9 cellular contexts compared by ENCODE assay signal in the genomic region with DNA sequence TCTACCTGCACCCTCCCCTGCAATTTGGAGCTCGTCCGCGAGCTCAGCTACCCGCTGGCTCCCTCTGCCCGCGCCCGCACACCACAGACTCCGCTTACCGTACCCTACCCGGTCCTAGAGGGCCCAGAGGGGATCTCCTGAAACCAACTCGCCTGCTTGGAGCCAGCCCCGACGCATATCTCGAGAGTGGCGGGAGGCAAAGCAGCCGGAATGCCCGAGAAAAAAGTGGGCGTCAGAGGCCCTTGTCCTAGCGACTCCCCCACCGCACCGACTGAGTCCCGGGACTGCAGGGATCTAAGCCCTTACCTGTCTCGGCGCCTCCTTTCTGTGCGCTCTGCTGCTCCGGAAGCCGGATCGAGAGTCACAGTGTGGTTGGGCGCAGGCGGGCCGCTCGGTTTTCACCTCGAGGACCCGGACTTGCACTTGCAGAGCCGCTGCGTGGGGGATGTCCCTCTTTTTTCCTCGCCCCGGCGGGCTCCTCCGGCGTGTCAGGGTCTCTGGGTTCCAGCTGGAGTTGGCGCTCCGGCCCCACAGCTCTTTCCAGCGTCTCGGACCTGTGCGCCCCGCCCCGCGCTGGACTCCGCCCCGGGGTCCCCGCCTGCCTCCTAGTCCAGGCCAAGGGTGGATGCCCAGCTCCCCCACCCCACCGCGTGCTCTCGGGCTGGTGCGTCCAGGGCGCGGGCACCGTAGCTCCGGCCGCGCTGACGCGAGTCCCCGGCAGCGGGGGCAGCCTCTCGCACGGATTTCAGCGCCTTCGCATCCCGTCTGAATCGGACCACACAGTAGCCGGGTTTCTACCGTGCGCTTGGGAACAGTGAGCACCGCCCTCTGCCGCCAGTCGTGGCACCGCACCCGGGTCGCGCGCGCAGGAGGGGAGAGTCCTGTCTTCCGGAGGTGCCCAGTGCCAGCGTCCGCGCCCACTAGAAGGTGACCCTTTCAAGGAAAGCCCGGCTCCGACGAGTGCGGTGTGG. TPM values are rescaled to one million over a fixed set of nuclear protein-coding genes. Genes with fewer than 3 reads are reported as not detected.
DNase-seq lines count a peak whose midpoint lies in the region; ATAC-seq and TF ChIP-seq lines count a peak whose summit lies in the region.
"Had no signal": no experiment of that assay in that cellular context is flagged by ENCODE, and none has a peak within 500 bp of the region (broad histone marks: within the 10 kb centered on the region; RNA-seq: fewer than 3 reads in every experiment).

A gene (minus strand): TSS at position 767 of the 971 bp plus-strand sequence. CDS start 2,585 bp downstream, outside the sequence.

- no peaks in the 10 kb centered on the region for H4K20me1 ChIP-seq in osteoblast (ENCODE audit: insufficient read depth, low read length)

- intact Hi-C loops in esophagus muscularis mucosa (cut with DNase I), result no loop called here
- intact Hi-C loops in mucosa of descending colon (cut with DNase I, micrococcal nuclease), result no loop called here

- H3K27me3 ChIP-seq in esophagus muscularis mucosa (peaks cover 0 to 58% (median 3%) of the 10 kb centered on the region in 4 donors), osteoblast (ENCODE audit: insufficient read depth, low read length) (peaks cover 31% of the 10 kb centered on the region)

- H3K27ac Mint-ChIP-seq in T-helper 2 cell treated with Interferon-gamma antibody and Interleukin-4, amounts not matched to agents 5 μg/mL and 100 μg/mL, for 36 hours, result no peak within 1 kb of the TSS

- peaks cover 58% of the 10 kb centered on the region for H3K27me3 Mint-ChIP-seq in T-helper 2 cell treated with Interferon-gamma antibody and Interleukin-4, amounts not matched to agents 5 μg/mL and 100 μg/mL, for 36 hours (ENCODE audit: low read depth)

- no peaks in the 10 kb centered on the region for H3K36me3 Mint-ChIP-seq in T-helper 2 cell treated with Interferon-gamma antibody and Interleukin-4, amounts not matched to agents 5 μg/mL and 100 μg/mL, for 36 hours (ENCODE audit: low read depth)

- H3K9me3 ChIP-seq in esophagus muscularis mucosa (peaks cover 0 to 3% (median 0%) of the 10 kb centered on the region in 4 donors), osteoblast (ENCODE audit: low read depth, low read length) (no peaks in the 10 kb centered on the region), mucosa of descending colon (no peaks in the 10 kb centered on the region)

- H3K4me1 ChIP-seq in esophagus muscularis mucosa (peaks cover 0 to 8% (median 2%) of the 10 kb centered on the region in 4 donors), osteoblast (ENCODE audit: insufficient read depth, low read length) (no peaks in the 10 kb centered on the region), mucosa of descending colon (ENCODE audit: low read depth) (no peaks in the 10 kb centered on the region)

- no peak within 1 kb of the TSS for H2AFZ ChIP-seq in osteoblast (ENCODE audit: low read length)

- DNase-seq in T-helper 2 cell treated with Interferon-gamma antibody and Interleukin-4, amounts not matched to agents 5 μg/mL and 100 μg/mL, for 36 hours (ENCODE audit: low spot score), result no peak
- no peak for DNase-seq in T-helper 2 cell
- peak; percentile 73 for DNase-seq in NCI-H510A treated with DMSO at 0.1 percent for 48 hours (lab: John Stamatoyannopoulos, UW)
- peak; percentile 70 for DNase-seq in esophagus muscularis mucosa (ENCODE audit: extremely low spot score)
- peak; percentile 64 for DNase-seq in osteoblast (ENCODE audit: insufficient read length, low spot score, missing footprints)
- no peak for DNase-seq in mucosa of descending colon
- no peak for DNase-seq in NCI-H2171 treated with DMSO at 0.1 percent for 48 hours (lab: John Stamatoyannopoulos, UW)
- DNase-seq: kidney had no signal

- no peak within 1 kb of the TSS for H3K4me3 ChIP-seq in esophagus muscularis mucosa
- H3K4me3 ChIP-seq in osteoblast (ENCODE audit: insufficient read depth, low read length), result no peak within 1 kb of the TSS
- H3K4me3 ChIP-seq in mucosa of descending colon, result no peak within 1 kb of the TSS

- TF ChIP-seq EP300 in esophagus muscularis mucosa (IDR thresholded peaks at IDR 0.05), result no peak

- WGBS in esophagus muscularis mucosa, result 0% methylated on average over 8 of the region's 92 CpGs

- H3K9me3 Mint-ChIP-seq in T-helper 2 cell treated with Interferon-gamma antibody and Interleukin-4, amounts not matched to agents 5 μg/mL and 100 μg/mL, for 36 hours, result no peaks in the 10 kb centered on the region

- H3K36me3 ChIP-seq in esophagus muscularis mucosa, result no peaks in the 10 kb centered on the region
- H3K36me3 ChIP-seq in osteoblast (ENCODE audit: insufficient read depth, low read length), result no peaks in the 10 kb centered on the region
- no peaks in the 10 kb centered on the region for H3K36me3 ChIP-seq in mucosa of descending colon (ENCODE audit: low read depth)

- H3K4me3 Mint-ChIP-seq in T-helper 2 cell treated with Interferon-gamma antibody and Interleukin-4, amounts not matched to agents 5 μg/mL and 100 μg/mL, for 36 hours, result peak within 1 kb of the TSS; percentile 32

- TF ChIP-seq POLR2A in esophagus muscularis mucosa (IDR thresholded peaks at IDR 0.05; ENCODE audit: low read depth), result no peak

- no peaks in the 10 kb centered on the region for H3K79me2 ChIP-seq in osteoblast (ENCODE audit: insufficient read depth, low read length)

- ATAC-seq in mucosa of descending colon (no peak), GM18520 (IDR thresholded peaks at IDR 0.05; ENCODE audit: unreplicated experiment) (no peak)

- TF ChIP-seq CTCF in esophagus muscularis mucosa (IDR thresholded peaks at IDR 0.05), result no peak
- no peak for TF ChIP-seq CTCF in osteoblast (IDR thresholded peaks at IDR 0.05; ENCODE audit: extremely low read depth, low read depth, low read length)
- no peak for TF ChIP-seq CTCF in mucosa of descending colon (IDR thresholded peaks at IDR 0.05)

- no peak within 1 kb of the TSS for H3K27ac ChIP-seq in esophagus muscularis mucosa (replicated peaks in 1 of 4)
- H3K27ac ChIP-seq in osteoblast (ENCODE audit: low read depth, low read length), result no peak within 1 kb of the TSS

- H3K4me1 Mint-ChIP-seq in T-helper 2 cell treated with Interferon-gamma antibody and Interleukin-4, amounts not matched to agents 5 μg/mL and 100 μg/mL, for 36 hours (ENCODE audit: low read depth), result no peaks in the 10 kb centered on the region

- no peak within 1 kb of the TSS for H3K4me2 ChIP-seq in osteoblast (ENCODE audit: insufficient read depth, low read length)

RNA-seq across cellular contexts. Expression of the gene that starts here (rescaled TPM):
- total RNA-seq in esophagus muscularis mucosa (not detected), osteoblast (not detected in 2 replicates), mucosa of descending colon (not detected)
- total RNA-seq: kidney had no signal

Comparison
In these comparisons a context has a peak if more than half of its experiments do, and no peak if none do; other contexts are left out.
1. Peak in DNase-seq in esophagus muscularis mucosa; RNA of the gene not detected or under 1 TPM.
2. Peak in DNase-seq in osteoblast; RNA of the gene not detected or under 1 TPM.